8 cellular contexts compared by ENCODE assay signal in the genomic region with DNA sequence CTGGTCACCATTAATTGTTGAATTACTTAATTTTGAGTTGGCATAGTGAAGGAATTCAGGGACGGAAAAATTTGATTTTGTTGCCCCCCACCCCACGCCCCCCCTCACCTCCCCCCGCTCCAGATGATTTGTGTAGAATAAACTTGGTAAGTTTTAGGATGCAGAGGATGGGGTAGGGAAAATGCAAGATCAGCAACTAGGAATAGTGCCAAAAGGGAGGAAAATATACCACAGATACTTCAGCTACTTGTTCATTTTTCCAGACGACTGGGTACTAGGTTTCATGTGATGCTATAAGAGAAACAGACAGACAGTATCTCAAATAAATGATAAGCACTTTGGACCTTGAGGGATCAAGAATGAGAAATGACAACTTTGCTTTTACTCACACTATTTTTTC.
"Had no signal": no experiment of that assay in that cellular context is flagged by ENCODE, and none has a peak within 500 bp of the region (broad histone marks: within the 10 kb centered on the region; RNA-seq: fewer than 3 reads in every experiment).

No MANE protein-coding gene starts in this region.

- H3K27ac ChIP-seq: HL-60 had no signal

- H3K4me3 ChIP-seq: HAP-1, K562 had no signal

- H3K36me3 ChIP-seq: HAP-1 had no signal

- DNase-seq: GOT3, H7, HFFc6, KG1 had no signal

- H3K4me3 Mint-ChIP-seq: HFFc6 had no signal

- H3K27ac Mint-ChIP-seq: HFFc6 had no signal

- H3K9me3 ChIP-seq: HAP-1 had no signal

- H3K9me3 Mint-ChIP-seq: HFFc6 had no signal

- FAIRE-seq: K562 had no signal

- ATAC-seq: HCT116, K562 had no signal
